In genomic region chr19:10201176-10201575, GRCh38 we compare ENCODE assay signal across 24 cellular contexts. TPM values are rescaled to one million over a fixed set of nuclear protein-coding genes. Genes with fewer than 3 reads are reported as not detected.
A peak's percentile ranks its signal among the peaks of the same experiment; 100 is the strongest.
DNase-seq lines count a peak whose midpoint lies in the region; ATAC-seq, FAIRE-seq and TF ChIP-seq lines count a peak whose summit lies in the region.
"Had no signal": no experiment of that assay in that cellular context is flagged by ENCODE, and none has a peak within 500 bp of the region (broad histone marks: within the 10 kb centered on the region; RNA-seq: fewer than 3 reads in every experiment).

No MANE protein-coding gene starts in this region.

- H3K9ac ChIP-seq in keratinocyte (ENCODE audit: control insufficient read depth, extremely low read depth, insufficient read depth, low read length) = no peak overlapping the region

- dilution Hi-C loops in keratinocyte (cut with MboI; ENCODE audit: extremely low pct_ligation_motif_present, low sequenced_read_pairs) = no loop called here

- no peaks in the 10 kb centered on the region for H3K27me3 Mint-ChIP-seq in activated T-helper 17 cell treated with anti-CD3 and anti-CD28 coated beads, Interleukin-2, amount 50 U/mL, for 72 hours
- H3K27me3 Mint-ChIP-seq: CD4-positive, alpha-beta memory T cell had no signal

- H3K9me1 ChIP-seq in keratinocyte (ENCODE audit: control insufficient read depth, extremely low read depth, insufficient read depth, low read length) = no peaks in the 10 kb centered on the region

- ATAC-seq in activated T-helper 17 cell treated with anti-CD3 and anti-CD28 coated beads, Interleukin-2, amount 50 U/mL, for 72 hours (replicated peaks) = no peak
- ATAC-seq in HG03175 (IDR thresholded peaks at IDR 0.05; ENCODE audit: unreplicated experiment) = no peak
- ATAC-seq: HCT116 had no signal

- H3K36me3 Mint-ChIP-seq in activated T-helper 17 cell treated with anti-CD3 and anti-CD28 coated beads, Interleukin-2, amount 50 U/mL, for 72 hours (ENCODE audit: low read depth) = no peaks in the 10 kb centered on the region
- H3K36me3 Mint-ChIP-seq: CD4-positive, alpha-beta memory T cell had no signal

- no peaks in the 10 kb centered on the region for H3K9me2 ChIP-seq in DOHH2 (replicated peaks; ENCODE audit: control insufficient read depth, low read length)

- no peaks in the 10 kb centered on the region for H3K9me3 Mint-ChIP-seq in activated T-helper 17 cell treated with anti-CD3 and anti-CD28 coated beads, Interleukin-2, amount 50 U/mL, for 72 hours
- H3K9me3 Mint-ChIP-seq: CD4-positive, alpha-beta memory T cell had no signal

- H3K36me3 ChIP-seq in DOHH2 (ENCODE audit: control insufficient read depth, low read length) (peaks cover 4% of the 10 kb centered on the region), keratinocyte (ENCODE audit: control insufficient read depth in 2 of 2, extremely low read depth in 1 of 2, insufficient read depth in 2 of 2, low read length in 2 of 2) (no peaks in the 10 kb centered on the region)
- H3K36me3 ChIP-seq: SJSA1 had no signal

- peaks cover 50% of the 10 kb centered on the region for H3F3A ChIP-seq in DOHH2 (ENCODE audit: control insufficient read depth, insufficient read depth)

- H3K27me3 ChIP-seq in DOHH2 (ENCODE audit: control insufficient read depth, low read length) (no peaks in the 10 kb centered on the region), keratinocyte (ENCODE audit: control insufficient read depth, extremely low read depth, insufficient read depth, low read length) (no peaks in the 10 kb centered on the region)
- H3K27me3 ChIP-seq: SJSA1 had no signal

- TF ChIP-seq CTCF in DOHH2 (IDR thresholded peaks at IDR 0.05; ENCODE audit: low read depth, low read length, poor library complexity, severe bottlenecking) (no peak), keratinocyte (optimal IDR thresholded peaks at IDR 0.05 in 1 of 3, IDR thresholded peaks at IDR 0.05 in 1 of 3, conservative IDR thresholded peaks at IDR 0.05 in 1 of 3; ENCODE audit: extremely low read depth in 1 of 3, insufficient read depth in 2 of 3, low read length in 3 of 3) (no peak)

- H3K4me3 Mint-ChIP-seq in activated T-helper 17 cell treated with anti-CD3 and anti-CD28 coated beads, Interleukin-2, amount 50 U/mL, for 72 hours = no peak overlapping the region
- H3K4me3 Mint-ChIP-seq: CD4-positive, alpha-beta memory T cell had no signal

- H3K27ac ChIP-seq in DOHH2 (ENCODE audit: low read depth, low read length) (peak overlapping the region; percentile 94), keratinocyte (ENCODE audit: control insufficient read depth, insufficient read depth, low read length) (no peak overlapping the region)
- H3K27ac ChIP-seq: 22Rv1, SJSA1 had no signal

- H3K4me1 ChIP-seq in DOHH2 (ENCODE audit: control insufficient read depth, low read length) (peaks cover 95% of the 10 kb centered on the region), keratinocyte (ENCODE audit: control insufficient read depth, extremely low read depth, insufficient read depth, low read length) (peaks cover 9% of the 10 kb centered on the region)

- H3K79me2 ChIP-seq in DOHH2 (ENCODE audit: control insufficient read depth, low read length) (peaks cover 45% of the 10 kb centered on the region), keratinocyte (ENCODE audit: control insufficient read depth, insufficient read depth, low read length) (no peaks in the 10 kb centered on the region)

- DNase-seq in NCI-H526 treated with DMSO at 0.1 percent for 48 hours (lab: John Stamatoyannopoulos, UW) (peak; percentile 17), NCI-H526 (lab: John Stamatoyannopoulos, UW) (no peak), keratinocyte (ENCODE audit: low read depth, low spot score) (no peak), AG20443 (ENCODE audit: low spot score) (no peak)
- DNase-seq: CD4-positive, alpha-beta memory T cell; COR-L47; DMS53; NCI-H1092 treated with DMSO at 0.1 percent for 48 hours; NCI-H1436; NCI-H187; NCI-H2081 treated with DMSO at 0.1 percent for 48 hours; NCI-H2171; NCI-H226; NCI-H510A treated with DMSO at 0.1 percent for 48 hours; NCI-H774; Right ventricle myocardium superior; RPMI8226 had no signal

- H3K27ac Mint-ChIP-seq in activated T-helper 17 cell treated with anti-CD3 and anti-CD28 coated beads, Interleukin-2, amount 50 U/mL, for 72 hours = peak overlapping the region; percentile 36
- H3K27ac Mint-ChIP-seq: CD4-positive, alpha-beta memory T cell had no signal

- H2AFZ ChIP-seq in keratinocyte (ENCODE audit: control insufficient read depth, low read length) = peak overlapping the region; percentile 69

- no peaks in the 10 kb centered on the region for H3K9me3 ChIP-seq in DOHH2 (ENCODE audit: control insufficient read depth, insufficient read depth, low read length)
- no peaks in the 10 kb centered on the region for H3K9me3 ChIP-seq in keratinocyte (ENCODE audit: control insufficient read depth, low read depth, low read length)
- H3K9me3 ChIP-seq: SJSA1 had no signal

- peak overlapping the region; percentile 57 for H3K4me3 ChIP-seq in DOHH2 (ENCODE audit: low read length)
- no peak overlapping the region for H3K4me3 ChIP-seq in keratinocyte (ENCODE audit: control insufficient read depth in 2 of 3, extremely low read depth in 1 of 3, insufficient read depth in 2 of 3, low read depth in 1 of 3, low read length in 3 of 3)
- H3K4me3 ChIP-seq: SJSA1 had no signal

- peaks cover 10% of the 10 kb centered on the region for H3K4me1 Mint-ChIP-seq in activated T-helper 17 cell treated with anti-CD3 and anti-CD28 coated beads, Interleukin-2, amount 50 U/mL, for 72 hours

- H3K4me2 ChIP-seq in DOHH2 (ENCODE audit: low read length) (peak overlapping the region; percentile 70), keratinocyte (ENCODE audit: control insufficient read depth, extremely low read depth, insufficient read depth, low read depth, low read length) (peak overlapping the region; percentile 54)

- H4K20me1 ChIP-seq in DOHH2 (ENCODE audit: control insufficient read depth, insufficient read depth, low read depth, low read length) = no peaks in the 10 kb centered on the region
- no peaks in the 10 kb centered on the region for H4K20me1 ChIP-seq in keratinocyte (ENCODE audit: control insufficient read depth, extremely low read depth, insufficient read depth, low read length)

- FAIRE-seq in keratinocyte (lab: Jason Lieb, UNC) = peak; percentile 78
- FAIRE-seq: G401.6 had no signal

RNA-seq across cellular contexts. Expression of gene DNMT1, which starts 6.4 kb away (rescaled TPM):
- 100 to 1,000 TPM; 300 to 434 TPM for total RNA-seq in activated T-helper 17 cell treated with anti-CD3 and anti-CD28 coated beads, Interleukin-2, amount 50 U/mL, for 72 hours
- 18.1 to 52.0 TPM (median 51.7 TPM) in 3 replicates for polyA plus RNA-seq in keratinocyte
- polyA plus RNA-seq in keratinocyte (2011; ENCODE audit: low read depth) = 64.4 TPM
- 24.8 and 28.3 TPM in 2 replicates for polyA plus RNA-seq in keratinocyte (2011; cell fraction: cytosol; rRNA removed)
- 83.0 and 95.9 TPM in 2 replicates for polyA plus RNA-seq in keratinocyte (2011; cell fraction: nucleus; rRNA removed)
- 14.1 and 72.2 TPM in 2 replicates for polyA plus RNA-seq in keratinocyte (2012; ENCODE audit: low replicate concordance)
- polyA minus RNA-seq in keratinocyte = 19.6 to 74.5 TPM (median 52.1 TPM) in 3 replicates
- polyA minus RNA-seq in keratinocyte (2011; cell fraction: cytosol; rRNA and poly(A)+ RNA removed) = 36.6 TPM
- 34.3 and 39.0 TPM in 2 replicates for polyA minus RNA-seq in keratinocyte (2011; cell fraction: nucleus; rRNA and poly(A)+ RNA removed)

RNA-seq across cellular contexts. Expression of gene S1PR2, which starts 30.0 kb away (rescaled TPM):
- total RNA-seq in activated T-helper 17 cell treated with anti-CD3 and anti-CD28 coated beads, Interleukin-2, amount 50 U/mL, for 72 hours = 10 to 100 TPM in 1 of 2 donors, 1 to 10 TPM in 1; 7.9 to 17.1 TPM
- 1.6 to 2.6 TPM (median 2.2 TPM) in 3 replicates for polyA plus RNA-seq in keratinocyte
- polyA plus RNA-seq in keratinocyte (2011; ENCODE audit: low read depth) = 0.26 TPM
- 1.9 and 2.6 TPM in 2 replicates for polyA plus RNA-seq in keratinocyte (2011; cell fraction: cytosol; rRNA removed)
- polyA plus RNA-seq in keratinocyte (2011; cell fraction: nucleus; rRNA removed) = 2.4 and 3.1 TPM in 2 replicates
- 2.1 and 2.6 TPM in 2 replicates for polyA plus RNA-seq in keratinocyte (2012; ENCODE audit: low replicate concordance)
- 6.7 to 13.0 TPM (median 11.7 TPM) in 3 replicates for polyA minus RNA-seq in keratinocyte
- 12.1 TPM for polyA minus RNA-seq in keratinocyte (2011; cell fraction: cytosol; rRNA and poly(A)+ RNA removed)
- polyA minus RNA-seq in keratinocyte (2011; cell fraction: nucleus; rRNA and poly(A)+ RNA removed) = 4.4 and 4.7 TPM in 2 replicates

RNA-seq across cellular contexts. Expression of gene MRPL4, which starts 50.8 kb away (rescaled TPM):
- 100 to 1,000 TPM in 1 of 2 donors, 10 to 100 TPM in 1; 61.1 to 142 TPM for total RNA-seq in activated T-helper 17 cell treated with anti-CD3 and anti-CD28 coated beads, Interleukin-2, amount 50 U/mL, for 72 hours
- polyA plus RNA-seq in keratinocyte = 29.4 to 58.1 TPM (median 43.0 TPM) in 3 replicates
- 14.1 TPM for polyA plus RNA-seq in keratinocyte (2011; ENCODE audit: low read depth)
- polyA plus RNA-seq in keratinocyte (2011; cell fraction: cytosol; rRNA removed) = 39.8 and 76.5 TPM in 2 replicates
- polyA plus RNA-seq in keratinocyte (2011; cell fraction: nucleus; rRNA removed) = 41.3 and 60.9 TPM in 2 replicates
- polyA plus RNA-seq in keratinocyte (2012; ENCODE audit: low replicate concordance) = 55.0 and 77.2 TPM in 2 replicates
- polyA minus RNA-seq in keratinocyte = 15.5 to 72.9 TPM (median 16.8 TPM) in 3 replicates
- polyA minus RNA-seq in keratinocyte (2011; cell fraction: cytosol; rRNA and poly(A)+ RNA removed) = 53.5 TPM
- 13.9 and 17.1 TPM in 2 replicates for polyA minus RNA-seq in keratinocyte (2011; cell fraction: nucleus; rRNA and poly(A)+ RNA removed)
